9 cellular contexts compared by ENCODE assay signal in the genomic region with DNA sequence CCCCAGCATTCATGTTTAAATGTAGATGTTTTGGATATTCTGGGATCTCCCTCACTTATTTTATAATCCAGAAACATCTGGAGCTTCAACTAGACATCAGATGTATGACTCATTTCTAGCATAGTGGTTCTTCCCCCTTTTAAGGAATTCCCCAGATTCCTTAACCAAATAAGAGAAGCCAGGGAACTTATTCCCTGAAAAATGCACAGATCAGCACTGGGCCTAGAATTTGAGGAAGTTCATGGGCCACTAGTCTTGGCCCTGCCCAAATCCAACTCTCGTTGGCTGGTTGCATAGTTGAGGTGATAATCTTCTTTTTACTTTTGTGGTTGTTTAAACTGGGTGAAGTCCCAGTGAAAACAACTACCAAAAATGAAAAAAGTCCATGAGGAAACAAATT. TPM values are rescaled to one million over a fixed set of nuclear protein-coding genes. Genes with fewer than 3 reads are reported as not detected.
DNase-seq lines count a peak whose midpoint lies in the region; ATAC-seq, FAIRE-seq and TF ChIP-seq lines count a peak whose summit lies in the region.
"Had no signal": no experiment of that assay in that cellular context is flagged by ENCODE, and none has a peak within 500 bp of the region (broad histone marks: within the 10 kb centered on the region; RNA-seq: fewer than 3 reads in every experiment).

No MANE protein-coding gene starts in this region.

- H3K4me3 ChIP-seq in MG63 (no peak overlapping the region), epithelial cell of esophagus (ENCODE audit: low read length) (no peak overlapping the region), pancreas (no peak overlapping the region)
- H3K4me3 ChIP-seq: HAP-1 had no signal

- ATAC-seq in pancreas = peak in 3 of 4 donors; percentile 29 to 75 (median 59)

- H3K36me3 ChIP-seq in MG63 (peaks cover 42% of the 10 kb centered on the region), pancreas (no peaks in the 10 kb centered on the region)

- H3K4me1 ChIP-seq in pancreas = no peaks in the 10 kb centered on the region

- no peaks in the 10 kb centered on the region for H3K27me3 ChIP-seq in MG63
- H3K27me3 ChIP-seq in pancreas = no peaks in the 10 kb centered on the region

- H3K27ac ChIP-seq in pancreas = peak overlapping the region in 1 of 4 donors; percentile 33

- H3K9me3 ChIP-seq in MG63 = no peaks in the 10 kb centered on the region
- H3K9me3 ChIP-seq in pancreas = no peaks in the 10 kb centered on the region
- H3K9me3 ChIP-seq: HAP-1 had no signal

- 76 to 86% methylated on average over 1 of the region's 1 CpG for WGBS in pancreas, 2 donors

- no peak for FAIRE-seq in pancreas (lab: Jason Lieb, UNC)

- intact Hi-C loops in pancreas (cut with DNase I) = no loop called here

- DNase-seq in EL (peak; percentile 87), MG63 (peak; percentile 77), epithelial cell of esophagus (ENCODE audit: low read depth) (peak; percentile 57), pancreas (no peak), cerebellum (ENCODE audit: low spot score) (no peak), NCI-H748 (lab: John Stamatoyannopoulos, UW; ENCODE audit: unreplicated experiment) (no peak), SHP77 (lab: John Stamatoyannopoulos, UW) (no peak)
- DNase-seq in activated effector memory CD4-positive, alpha-beta T cell treated with Interleukin-2 at 50 U/mL for 16 hours = no peak

- TF ChIP-seq CTCF in epithelial cell of esophagus (IDR thresholded peaks at IDR 0.05; ENCODE audit: insufficient read depth, low read depth, low read length, missing control alignments) = no peak
- TF ChIP-seq CTCF in pancreas (IDR thresholded peaks at IDR 0.05) = no peak

RNA-seq across cellular contexts. Expression of a gene that starts 20.4 kb away (rescaled TPM):
- not detected in 2 replicates for total RNA-seq in MG63 (2014; rRNA removed; shearing (Covaris generic); ENCODE audit: low replicate concordance)
- total RNA-seq in pancreas = 10 to 100 TPM in 2 of 6 donors, 1 to 10 TPM in 3, under 1 TPM in 1; 0.79 to 48.3 (median 3.9) TPM
- 1 to 10 TPM; 2.6 to 5.2 TPM for polyA plus RNA-seq in pancreas
- 36.5 TPM for total RNA-seq in cerebellum

RNA-seq across cellular contexts. Expression of a gene that starts 39.4 kb away (rescaled TPM):
- not detected in 2 replicates for total RNA-seq in MG63 (2014; rRNA removed; shearing (Covaris generic); ENCODE audit: low replicate concordance)
- 10 to 100 TPM in 2 of 6 donors, 1 to 10 TPM in 4; 4.9 to 15.8 (median 6.5) TPM for total RNA-seq in pancreas
- 10 to 100 TPM in 1 of 2 donors, 1 to 10 TPM in 1; 6.9 to 12.3 TPM for polyA plus RNA-seq in pancreas
- 5.0 TPM for total RNA-seq in cerebellum

Comparison
In these comparisons a context has a peak if more than half of its experiments do, and no peak if none do; other contexts are left out.
1. DNase-seq: peak in EL (single experiment), MG63 (single experiment) and epithelial cell of esophagus (single experiment); none in pancreas (0 of 6), cerebellum (single experiment), activated effector memory CD4-positive, alpha-beta T cell treated with Interleukin-2 at 50 U/mL for 16 hours (single experiment), NCI-H748 (single experiment) and SHP77 (0 of 2).